Comparison of ENCODE assay signal across 8 cellular contexts in the genomic region with DNA sequence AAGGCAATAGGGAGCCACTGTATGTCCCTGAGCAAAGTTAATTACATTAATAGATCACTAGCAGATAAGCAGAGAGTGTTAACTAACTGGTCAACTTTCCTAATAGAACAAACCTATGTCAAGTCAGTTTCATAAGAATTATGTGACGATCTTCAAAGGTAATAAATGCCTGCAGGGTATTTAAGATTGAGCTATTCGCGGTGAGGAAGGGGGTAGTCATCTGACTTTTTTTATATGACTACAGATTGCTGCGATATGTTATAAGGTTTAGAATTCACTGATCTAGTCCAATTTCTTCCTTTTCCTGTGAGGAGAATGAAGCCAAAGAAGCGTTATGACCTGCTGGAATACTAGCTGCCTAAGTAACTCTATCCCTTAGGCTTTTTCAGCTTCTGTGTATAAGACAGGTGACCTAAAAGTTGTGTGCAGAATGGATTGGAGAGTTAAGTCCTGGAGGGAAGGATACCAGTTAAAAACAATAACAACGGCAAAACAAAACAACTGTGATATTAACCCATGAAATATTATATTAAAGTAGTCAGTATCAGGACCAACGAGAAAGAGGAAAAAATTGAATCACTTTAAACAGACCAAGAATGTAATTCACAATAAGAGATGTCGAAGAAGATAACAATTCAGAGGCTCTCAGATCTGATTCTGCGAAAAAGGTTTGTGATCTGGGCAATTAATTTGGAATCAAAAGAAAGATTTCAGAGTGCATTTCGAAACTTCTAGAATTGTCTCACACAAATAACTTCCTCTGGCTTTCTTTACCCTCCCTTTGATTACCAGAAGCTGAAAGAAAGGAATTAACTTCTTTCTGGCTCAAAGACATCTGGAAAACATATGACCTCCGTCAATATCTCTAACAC. TPM values are rescaled to one million over a fixed set of nuclear protein-coding genes. Genes with fewer than 3 reads are reported as not detected.
A peak's percentile ranks its signal among the peaks of the same experiment; 100 is the strongest.
DNase-seq lines count a peak whose midpoint lies in the region; ATAC-seq and TF ChIP-seq lines count a peak whose summit lies in the region.

No MANE protein-coding gene starts in this region.

- H3K36me3 ChIP-seq in GM23338 (ENCODE audit: insufficient read depth) (peaks cover 4% of the 10 kb centered on the region; the same call in 1 of the 2 replicates), RWPE2 (ENCODE audit: low read depth) (peaks cover 23% of the 10 kb centered on the region), fibroblast of lung (ENCODE audit: control insufficient read depth, insufficient read depth, low read length) (no peaks in the 10 kb centered on the region), sigmoid colon (no peaks in the 10 kb centered on the region)

- no peak for TF ChIP-seq POLR2A in sigmoid colon (IDR thresholded peaks at IDR 0.05)

- peaks cover 38% of the 10 kb centered on the region for H3K9me3 Mint-ChIP-seq in GM23338

- no peaks in the 10 kb centered on the region for H3F3A ChIP-seq in GM23338 (replicated peaks; ENCODE audit: low read depth)

- H3K4me1 Mint-ChIP-seq in GM23338 = peaks cover 6% of the 10 kb centered on the region; the same call in 2 of the 3 replicates

- H3K27ac ChIP-seq in GM23338 (ENCODE audit: low read depth) (no peak overlapping the region), RWPE2 (ENCODE audit: poor library complexity, severe bottlenecking) (peak overlapping the region; percentile 89), fibroblast of lung (ENCODE audit: insufficient read depth, low read length) (peak overlapping the region; percentile 88), sigmoid colon (peak overlapping the region; percentile 64 to 79 (median 72))

- H2AFZ ChIP-seq in GM23338 = peak overlapping the region; percentile 97
- H2AFZ ChIP-seq in fibroblast of lung (ENCODE audit: low read length) = no peak overlapping the region

- H3K27me3 Mint-ChIP-seq in GM23338 (ENCODE audit: insufficient read depth, low read depth, poor library complexity) = peaks cover 3% of the 10 kb centered on the region

- H3K4me3 ChIP-seq in GM08714 (ENCODE audit: low read length) = peak overlapping the region; percentile 66
- H3K4me3 ChIP-seq in GM23338 = no peak overlapping the region
- peak overlapping the region; percentile 48 for H3K4me3 ChIP-seq in RWPE2 (ENCODE audit: severe bottlenecking)
- H3K4me3 ChIP-seq in fibroblast of lung (replicated peaks in 1 of 4; ENCODE audit: control extremely low read depth in 1 of 4, insufficient read depth in 1 of 4, low read depth in 3 of 4, low read length in 4 of 4) = peak overlapping the region; percentile 39 to 90 (median 58)
- H3K4me3 ChIP-seq in sigmoid colon = peak overlapping the region; percentile 43 to 54 (median 48)

- no peak overlapping the region for H3K27ac Mint-ChIP-seq in GM23338

- no peaks in the 10 kb centered on the region for H3K9me3 ChIP-seq in RWPE2 (ENCODE audit: severe bottlenecking)
- no peaks in the 10 kb centered on the region for H3K9me3 ChIP-seq in fibroblast of lung (ENCODE audit: control insufficient read depth, insufficient read depth, low read depth, low read length)
- no peaks in the 10 kb centered on the region for H3K9me3 ChIP-seq in sigmoid colon

- intact Hi-C loops in sigmoid colon (cut with DNase I) = no loop called here

- peak overlapping the region; percentile 63 for H3K9ac ChIP-seq in fibroblast of lung (ENCODE audit: insufficient read depth, low read length)

- WGBS in sigmoid colon, 2 donors = 1 to 9% methylated on average over 11 of the region's 11 CpGs

- TF ChIP-seq CTCF in GM23338 (conservative IDR thresholded peaks at IDR 0.05; ENCODE audit: low read depth in 2 of 2) = no peak
- TF ChIP-seq CTCF in RWPE2 (IDR thresholded peaks at IDR 0.05; ENCODE audit: poor library complexity, severe bottlenecking) = no peak
- TF ChIP-seq CTCF in fibroblast of lung (conservative IDR thresholded peaks at IDR 0.05 in 1 of 2, IDR thresholded peaks at IDR 0.05 in 1 of 2; ENCODE audit: low read depth in 1 of 2, low read length in 2 of 2) = no peak
- no peak for TF ChIP-seq CTCF in sigmoid colon (IDR thresholded peaks at IDR 0.05)

- ATAC-seq in GM23338 (no peak), RWPE2 (ENCODE audit: low read depth) (peak; percentile 63)

- no peaks in the 10 kb centered on the region; the same call in 1 of the 2 replicates for H3K9me2 ChIP-seq in GM23338 (ENCODE audit: insufficient read depth)

- H3K4me3 Mint-ChIP-seq in GM23338 = no peak overlapping the region

- DNase-seq in GM23338 (ENCODE audit: low spot score) (no peak), RWPE2 (ENCODE audit: low spot score) (no peak), fibroblast of lung (ENCODE audit: low read depth in 2 of 2) (peak in 1 of 2 donors; percentile 37), sigmoid colon (no peak), NCI-H526 (lab: John Stamatoyannopoulos, UW) (no peak)
- DNase-seq in activated CD8-positive, alpha-beta memory T cell treated with anti-CD3 and anti-CD28 coated beads for 24 hours = no peak
- DNase-seq in stimulated activated naive CD4-positive, alpha-beta T cell treated with Interleukin-2 at 50 U/mL for 16 hours (lab: John Stamatoyannopoulos, UW) = no peak

- H4K20me1 ChIP-seq in GM23338 (replicated peaks; ENCODE audit: insufficient read depth) (no peaks in the 10 kb centered on the region), fibroblast of lung (ENCODE audit: control insufficient read depth, extremely low read depth, insufficient read depth, low read length) (no peaks in the 10 kb centered on the region)

- H3K79me2 ChIP-seq in GM23338 (replicated peaks; ENCODE audit: insufficient read depth) (no peaks in the 10 kb centered on the region), fibroblast of lung (ENCODE audit: control insufficient read depth, insufficient read depth, low read length) (peaks cover 44% of the 10 kb centered on the region)

- peaks cover 42% of the 10 kb centered on the region for H3K36me3 Mint-ChIP-seq in GM23338 (ENCODE audit: low read depth)

- H3K4me1 ChIP-seq in GM23338 (ENCODE audit: insufficient read depth) (peaks cover 4% of the 10 kb centered on the region; the same call in 1 of the 2 replicates), RWPE2 (ENCODE audit: insufficient read depth, poor library complexity, severe bottlenecking) (peaks cover 27% of the 10 kb centered on the region), fibroblast of lung (ENCODE audit: control insufficient read depth, extremely low read depth, insufficient read depth, low read length) (peaks cover 2% of the 10 kb centered on the region), sigmoid colon (peaks cover 0 to 5% (median 0%) of the 10 kb centered on the region in 4 donors)

- no peak overlapping the region for H3K4me2 ChIP-seq in GM23338
- peak overlapping the region; percentile 89 for H3K4me2 ChIP-seq in fibroblast of lung (ENCODE audit: extremely low read depth, insufficient read depth, low read length)

- no peak for TF ChIP-seq EP300 in sigmoid colon (IDR thresholded peaks at IDR 0.05)

- H3K27me3 ChIP-seq in GM23338 (ENCODE audit: insufficient read depth) (no peaks in the 10 kb centered on the region), RWPE2 (ENCODE audit: insufficient read depth, poor library complexity, severe bottlenecking) (no peaks in the 10 kb centered on the region), fibroblast of lung (ENCODE audit: control insufficient read depth, insufficient read depth, low read length) (no peaks in the 10 kb centered on the region), sigmoid colon (no peaks in the 10 kb centered on the region)

TF ChIP-seq in GM23338, 12 proteins besides CTCF, POLR2A, EP300 and RAD21:
- TF ChIP-seq NANOG (IDR thresholded peaks at IDR 0.05; ENCODE audit: borderline replicate concordance) = no peak
- no peak for TF ChIP-seq JUNB (IDR thresholded peaks at IDR 0.05; ENCODE audit: unreplicated experiment)
- no peak for TF ChIP-seq POLR2AphosphoS5 (IDR thresholded peaks at IDR 0.05; ENCODE audit: low read depth)

RNA-seq across cellular contexts. Expression of gene CASP4, which starts 0.6 kb away (rescaled TPM):
- 0.35 TPM in 1 of 2 replicates, not detected in the other for total RNA-seq in GM23338 (2014; rRNA removed; shearing (Covaris generic))
- polyA plus RNA-seq in GM23338 (2016; fragmentation: Nextera tagmentation; extraction: Ambion mirVana) = not detected in 2 replicates
- total RNA-seq in fibroblast of lung = 196 TPM in 2 replicates
- polyA plus RNA-seq in fibroblast of lung = 204 and 217 TPM in 2 replicates
- 115 and 130 TPM in 2 replicates for polyA plus RNA-seq in fibroblast of lung (2012)
- 35.3 and 45.2 TPM in 2 replicates for polyA minus RNA-seq in fibroblast of lung (ENCODE audit: low replicate concordance)
- 10 to 100 TPM; 45.3 to 64.6 (median 55.5) TPM for total RNA-seq in sigmoid colon
- polyA plus RNA-seq in sigmoid colon = 10 to 100 TPM; 20.8 to 51.8 (median 34.8) TPM

RNA-seq across cellular contexts. Expression of gene CASP5, which starts 55.2 kb away (rescaled TPM):
- total RNA-seq in GM23338 (2014; rRNA removed; shearing (Covaris generic)) = not detected in 2 replicates
- 0.17 TPM in 1 of 2 replicates, not detected in the other for polyA plus RNA-seq in GM23338 (2016; fragmentation: Nextera tagmentation; extraction: Ambion mirVana)
- 0.17 and 0.26 TPM in 2 replicates for total RNA-seq in fibroblast of lung
- polyA plus RNA-seq in fibroblast of lung = not detected in 2 replicates
- not detected in 2 replicates for polyA plus RNA-seq in fibroblast of lung (2012)
- not detected in 2 replicates for polyA minus RNA-seq in fibroblast of lung (ENCODE audit: low replicate concordance)
- not detected for total RNA-seq in sigmoid colon
- 10 to 100 TPM; 25.4 to 43.3 (median 31.8) TPM for polyA plus RNA-seq in sigmoid colon

Comparison
In these comparisons a context has a peak if more than half of its experiments do, and no peak if none do; other contexts are left out.
1. RNA of gene CASP4, which starts 0.6 kb away (total RNA-seq): 196 TPM in fibroblast of lung and 45.3 to 64.6 TPM in sigmoid colon; 0.35 TPM in GM23338; every median in the first group is over 10 times any median in the second.